In the genomic region with DNA sequence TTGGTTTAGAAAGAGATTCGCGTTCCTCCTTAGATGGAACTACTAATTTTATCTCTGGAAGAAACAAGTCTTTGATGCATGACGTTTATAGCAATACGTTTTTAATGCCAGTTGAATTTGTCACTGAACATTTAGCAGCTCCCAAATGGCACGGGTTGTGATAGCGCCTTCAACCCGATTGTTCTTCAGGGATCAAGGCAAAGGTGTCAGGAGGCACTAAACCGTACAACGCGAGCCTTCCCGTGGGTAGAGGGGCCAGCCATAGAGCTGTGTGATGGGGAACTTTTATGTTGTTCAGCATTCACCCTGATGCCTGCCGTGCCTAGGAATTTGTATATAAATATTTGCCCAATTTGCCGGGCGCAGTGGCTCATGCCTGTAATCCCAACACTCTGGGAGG, we compare ENCODE assay signal across 2 cellular contexts.
TF ChIP-seq lines count a peak whose summit lies in the region.

No MANE protein-coding gene starts in this region.

TF ChIP-seq in liver, 16 proteins besides CTCF, POLR2A, EP300 and RAD21:
- TF ChIP-seq YY1 (IDR thresholded peaks at IDR 0.05), result no peak
TF ChIP-seq in liver: peak in this region for 0.

TF ChIP-seq in HepG2, 621 proteins besides CTCF, POLR2A, EP300 and RAD21:
- no peak for TF ChIP-seq ETV6 (CRISPR knock-in tag; conservative IDR thresholded peaks at IDR 0.05)
- no peak for TF ChIP-seq MIER2 (CRISPR knock-in tag; IDR thresholded peaks at IDR 0.05)
- no peak for TF ChIP-seq TEAD2 (CRISPR knock-in tag; IDR thresholded peaks at IDR 0.05)
- no peak for TF ChIP-seq NR2F1 (CRISPR knock-in tag; IDR thresholded peaks at IDR 0.05)
- no peak for TF ChIP-seq ZSCAN20 (CRISPR knock-in tag; IDR thresholded peaks at IDR 0.05; ENCODE audit: borderline replicate concordance)
- TF ChIP-seq TGIF2 (CRISPR knock-in tag; IDR thresholded peaks at IDR 0.05), result no peak
- TF ChIP-seq XBP1 (CRISPR knock-in tag; IDR thresholded peaks at IDR 0.05), result no peak
- TF ChIP-seq ZFY (CRISPR knock-in tag; IDR thresholded peaks at IDR 0.05), result no peak
- TF ChIP-seq, protein P1, sequence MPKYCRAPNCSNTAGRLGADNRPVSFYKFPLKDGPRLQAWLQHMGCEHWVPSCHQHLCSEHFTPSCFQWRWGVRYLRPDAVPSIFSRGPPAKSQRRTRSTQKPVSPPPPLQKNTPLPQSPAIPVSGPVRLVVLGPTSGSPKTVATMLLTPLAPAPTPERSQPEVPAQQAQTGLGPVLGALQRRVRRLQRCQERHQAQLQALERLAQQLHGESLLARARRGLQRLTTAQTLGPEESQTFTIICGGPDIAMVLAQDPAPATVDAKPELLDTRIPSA (CRISPR knock-in tag; IDR thresholded peaks at IDR 0.05; ENCODE audit: borderline replicate concordance), result no peak
- TF ChIP-seq, protein P2, sequence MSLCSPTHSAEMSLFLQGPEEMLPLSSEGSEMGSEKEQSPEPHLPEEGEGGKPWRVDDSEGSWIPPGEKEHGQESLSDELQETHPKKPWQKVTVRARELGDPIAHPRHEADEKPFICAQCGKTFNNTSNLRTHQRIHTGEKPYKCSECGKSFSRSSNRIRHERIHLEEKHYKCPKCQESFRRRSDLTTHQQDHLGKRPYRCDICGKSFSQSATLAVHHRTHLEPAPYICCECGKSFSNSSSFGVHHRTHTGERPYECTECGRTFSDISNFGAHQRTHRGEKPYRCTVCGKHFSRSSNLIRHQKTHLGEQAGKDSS (CRISPR knock-in tag; IDR thresholded peaks at IDR 0.05; ENCODE audit: borderline replicate concordance, low read depth), result no peak
- no peak for TF ChIP-seq TSC22D2 (CRISPR knock-in tag; IDR thresholded peaks at IDR 0.05; ENCODE audit: borderline replicate concordance)
- TF ChIP-seq, protein P3, sequence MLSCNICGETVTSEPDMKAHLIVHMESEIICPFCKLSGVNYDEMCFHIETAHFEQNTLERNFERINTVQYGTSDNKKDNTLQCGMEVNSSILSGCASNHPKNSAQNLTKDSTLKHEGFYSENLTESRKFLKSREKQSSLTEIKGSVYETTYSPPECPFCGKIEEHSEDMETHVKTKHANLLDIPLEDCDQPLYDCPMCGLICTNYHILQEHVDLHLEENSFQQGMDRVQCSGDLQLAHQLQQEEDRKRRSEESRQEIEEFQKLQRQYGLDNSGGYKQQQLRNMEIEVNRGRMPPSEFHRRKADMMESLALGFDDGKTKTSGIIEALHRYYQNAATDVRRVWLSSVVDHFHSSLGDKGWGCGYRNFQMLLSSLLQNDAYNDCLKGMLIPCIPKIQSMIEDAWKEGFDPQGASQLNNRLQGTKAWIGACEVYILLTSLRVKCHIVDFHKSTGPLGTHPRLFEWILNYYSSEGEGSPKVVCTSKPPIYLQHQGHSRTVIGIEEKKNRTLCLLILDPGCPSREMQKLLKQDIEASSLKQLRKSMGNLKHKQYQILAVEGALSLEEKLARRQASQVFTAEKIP (CRISPR knock-in tag; IDR thresholded peaks at IDR 0.05; ENCODE audit: borderline replicate concordance), result no peak
- no peak for TF ChIP-seq RARG (CRISPR knock-in tag; IDR thresholded peaks at IDR 0.05; ENCODE audit: low read depth)
TF ChIP-seq in HepG2: peak in this region for 0.
